ENCODE assay signal across 8 cellular contexts in genomic region chr7:42236266-42237161, GRCh38. TPM values are rescaled to one million over a fixed set of nuclear protein-coding genes. Genes with fewer than 3 reads are reported as not detected.
DNase-seq lines count a peak whose midpoint lies in the region; ATAC-seq and TF ChIP-seq lines count a peak whose summit lies in the region.

No MANE protein-coding gene starts in this region.

- DNase-seq in activated CD4-positive, alpha-beta T cell treated with anti-CD3 and anti-CD28 coated beads for 36 hours, result peak; percentile 41
- no peak for DNase-seq in activated CD4-positive, alpha-beta T cell treated with anti-CD3 and anti-CD28 coated beads, Interleukin-2, amount 50 U/mL, for 4 hours
- DNase-seq in fibroblast of the conjunctiva (ENCODE audit: low read depth) (peak; percentile 52), SKM-1 treated with dmso at 0.1 percent for 144 hours (lab: John Stamatoyannopoulos, UW; ENCODE audit: unreplicated experiment) (no peak)
- no peak for DNase-seq in stimulated activated naive CD4-positive, alpha-beta T cell treated with Interleukin-2 at 50 U/mL for 16 hours (lab: John Stamatoyannopoulos, UW)

- TF ChIP-seq CTCF in WI38 (IDR thresholded peaks at IDR 0.05; ENCODE audit: low read depth, low read length), result no peak
- no peak for TF ChIP-seq CTCF in neural cell (IDR thresholded peaks at IDR 0.05; ENCODE audit: poor library complexity, severe bottlenecking)

- peaks cover 29% of the 10 kb centered on the region for H3K27me3 ChIP-seq in neural cell (ENCODE audit: insufficient read depth, low read depth, low read length)

- peak overlapping the region; percentile 52 for H3K9ac ChIP-seq in neural cell (ENCODE audit: low read length)

- no peaks in the 10 kb centered on the region for H3K9me2 ChIP-seq in neural cell (ENCODE audit: insufficient read depth, low read length)

- no peaks in the 10 kb centered on the region for H4K20me1 ChIP-seq in neural cell (ENCODE audit: insufficient read depth)

- peaks cover 54% of the 10 kb centered on the region for H3K27me3 Mint-ChIP-seq in activated CD4-positive, alpha-beta T cell treated with anti-CD3 and anti-CD28 coated beads for 36 hours

- H2AFZ ChIP-seq in neural cell (ENCODE audit: low read depth, low read length), result peak overlapping the region; percentile 46

- H3K4me3 ChIP-seq in WI38 (ENCODE audit: low read depth, low read length) (peak overlapping the region; percentile 84), neural cell (ENCODE audit: low read length) (peak overlapping the region; percentile 82)

- peak overlapping the region; percentile 87 for H3K4me2 ChIP-seq in neural cell (ENCODE audit: low read length)

- H3K36me3 Mint-ChIP-seq in activated CD4-positive, alpha-beta T cell treated with anti-CD3 and anti-CD28 coated beads for 36 hours (ENCODE audit: low read depth), result no peaks in the 10 kb centered on the region

- H3K4me3 Mint-ChIP-seq in activated CD4-positive, alpha-beta T cell treated with anti-CD3 and anti-CD28 coated beads for 36 hours, result peak overlapping the region; percentile 56

- H3K36me3 ChIP-seq in neural cell (ENCODE audit: insufficient read depth, low read length), result no peaks in the 10 kb centered on the region

- H3K9me3 ChIP-seq in neural cell (ENCODE audit: low read length), result no peaks in the 10 kb centered on the region

- CTCF ChIA-PET in activated CD4-positive, alpha-beta T cell treated with anti-CD3 and anti-CD28 coated beads for 36 hours (lab: Charles Lee), result no interaction called here

- no peak overlapping the region for H3K27ac ChIP-seq in neural cell (ENCODE audit: low read length)

- TF ChIP-seq EP300 in neural cell (conservative IDR thresholded peaks at IDR 0.05; ENCODE audit: poor library complexity, severe bottlenecking), result no peak

- H3K9me3 Mint-ChIP-seq in activated CD4-positive, alpha-beta T cell treated with anti-CD3 and anti-CD28 coated beads for 36 hours (ENCODE audit: low read depth), result no peaks in the 10 kb centered on the region

- no peaks in the 10 kb centered on the region for H3F3A ChIP-seq in neural cell (ENCODE audit: insufficient read depth, low read length, poor library complexity, severe bottlenecking)

- peak; percentile 45 for ATAC-seq in activated CD4-positive, alpha-beta T cell treated with anti-CD3 and anti-CD28 coated beads for 36 hours
- peak; percentile 27 for ATAC-seq in HG02981 (IDR thresholded peaks at IDR 0.05; ENCODE audit: unreplicated experiment)

- H3K79me2 ChIP-seq in neural cell (replicated peaks; ENCODE audit: insufficient read depth, low read length), result peaks cover 47% of the 10 kb centered on the region

- peaks cover 8% of the 10 kb centered on the region for H3K4me1 Mint-ChIP-seq in activated CD4-positive, alpha-beta T cell treated with anti-CD3 and anti-CD28 coated beads for 36 hours

- H3K27ac Mint-ChIP-seq in activated CD4-positive, alpha-beta T cell treated with anti-CD3 and anti-CD28 coated beads for 36 hours, result no peak overlapping the region

- POLR2A ChIA-PET in activated CD4-positive, alpha-beta T cell treated with anti-CD3 and anti-CD28 coated beads for 36 hours (lab: Charles Lee), result no interaction called here

- intact Hi-C loops in activated CD4-positive, alpha-beta T cell treated with anti-CD3 and anti-CD28 coated beads for 36 hours (cut with DNase I, micrococcal nuclease), result loop anchor here in 1 of 2 experiments (1.0 kb wide), 1 partner anchor 8 kb away; no protein-coding TSS in a partner anchor

- peak; percentile 57 for TF ChIP-seq RAD21 in neural cell (conservative IDR thresholded peaks at IDR 0.05)

TF ChIP-seq in neural cell, 6 proteins besides CTCF, POLR2A, EP300 and RAD21:
- no peak for TF ChIP-seq REST (IDR thresholded peaks at IDR 0.05; ENCODE audit: borderline replicate concordance)
- TF ChIP-seq EZH2 (IDR thresholded peaks at IDR 0.05; ENCODE audit: borderline replicate concordance, insufficient read depth, low read length, poor library complexity, severe bottlenecking), result no peak
- TF ChIP-seq MXI1 (conservative IDR thresholded peaks at IDR 0.05; ENCODE audit: poor library complexity, severe bottlenecking), result peak; percentile 71
- TF ChIP-seq POLR2AphosphoS5 (IDR thresholded peaks at IDR 0.05), result no peak
- peak; percentile 50 for TF ChIP-seq SMC3 (conservative IDR thresholded peaks at IDR 0.05; ENCODE audit: poor library complexity)

RNA-seq across cellular contexts. Expression of gene GLI3, which starts 0.5 kb away (rescaled TPM):
- under 1 TPM; 0.18 to 0.30 TPM for total RNA-seq in activated CD4-positive, alpha-beta T cell treated with anti-CD3 and anti-CD28 coated beads for 36 hours
- polyA plus RNA-seq in neural cell, result 0.19 and 0.48 TPM in 2 replicates
- 4.6 and 5.3 TPM in 2 replicates for polyA minus RNA-seq in neural cell

Comparison
In these comparisons a context has a peak if more than half of its experiments do, and no peak if none do; other contexts are left out.
1. DNase-seq: peak in activated CD4-positive, alpha-beta T cell treated with anti-CD3 and anti-CD28 coated beads for 36 hours (single experiment) and fibroblast of the conjunctiva (single experiment); none in activated CD4-positive, alpha-beta T cell treated with anti-CD3 and anti-CD28 coated beads, Interleukin-2, amount 50 U/mL, for 4 hours (0 of 2), stimulated activated naive CD4-positive, alpha-beta T cell treated with Interleukin-2 at 50 U/mL for 16 hours (single experiment) and SKM-1 treated with dmso at 0.1 percent for 144 hours (single experiment).